ENCODE assay signal across 8 cellular contexts in the genomic region with DNA sequence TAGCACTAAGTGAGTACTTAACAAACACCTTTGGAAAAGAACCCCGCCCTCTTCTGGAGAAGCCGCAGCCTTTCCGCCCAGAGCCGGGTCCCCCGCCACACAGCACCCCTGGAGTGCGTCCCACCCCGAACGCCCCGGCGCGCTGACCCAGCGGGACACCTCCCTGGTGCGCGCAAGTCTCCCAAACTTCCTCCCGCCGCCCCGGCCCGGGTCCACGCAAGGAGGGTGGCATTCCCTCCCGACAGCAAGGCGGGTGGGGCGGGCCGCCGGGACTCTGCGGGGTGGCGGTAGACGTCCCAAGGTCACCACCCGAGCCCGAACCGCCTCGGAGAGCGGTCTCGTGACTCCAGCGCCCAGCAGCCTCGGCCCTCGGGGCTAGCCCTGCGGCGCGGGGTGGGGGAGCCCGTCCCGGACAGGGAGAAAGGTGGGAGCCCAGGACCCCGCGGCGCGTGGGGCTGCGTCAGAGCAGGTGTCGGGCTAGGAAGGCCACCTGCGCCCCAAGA. TPM values are rescaled to one million over a fixed set of nuclear protein-coding genes. Genes with fewer than 3 reads are reported as not detected.
DNase-seq lines count a peak whose midpoint lies in the region; ATAC-seq and TF ChIP-seq lines count a peak whose summit lies in the region.

No MANE protein-coding gene starts in this region.

- H3K4me3 Mint-ChIP-seq in progenitor cell of endocrine pancreas (ENCODE audit: low read depth) = peak overlapping the region; percentile 88

- H3K27ac ChIP-seq in Peyer's patch (peak overlapping the region; percentile 89 to 96 (median 91)), right atrium auricular region (peak overlapping the region; percentile 89 to 94)

- DNase-seq in BE2C (peak; percentile 10), Peyer's patch (peak; percentile 41 to 80 (median 67)), amygdala (lab: John Stamatoyannopoulos, UW) (peak in 30 of 56 donors; percentile 8 to 63 (median 32)), right atrium auricular region (ENCODE audit: low spot score) (no peak), progenitor cell of endocrine pancreas (ENCODE audit: low spot score, unreplicated experiment) (peak; percentile 37), GF-D8 (lab: John Stamatoyannopoulos, UW) (no peak)

- TF ChIP-seq CTCF in BE2C (IDR thresholded peaks at IDR 0.05; ENCODE audit: low read depth, low read length) (no peak), Peyer's patch (IDR thresholded peaks at IDR 0.05) (no peak), right atrium auricular region (IDR thresholded peaks at IDR 0.05) (peak in 1 of 2 donors; percentile 35), progenitor cell of endocrine pancreas (IDR thresholded peaks at IDR 0.05; ENCODE audit: unreplicated experiment) (peak; percentile 24)

- no peak for TF ChIP-seq POLR2A in Peyer's patch (IDR thresholded peaks at IDR 0.05)

- H3K27me3 Mint-ChIP-seq in progenitor cell of endocrine pancreas = peaks cover 33% of the 10 kb centered on the region

- H3K9me3 ChIP-seq in BE2C = no peaks in the 10 kb centered on the region
- no peaks in the 10 kb centered on the region for H3K9me3 ChIP-seq in Peyer's patch
- no peaks in the 10 kb centered on the region for H3K9me3 ChIP-seq in right atrium auricular region

- H3K9me3 Mint-ChIP-seq in progenitor cell of endocrine pancreas (ENCODE audit: low read depth) = no peaks in the 10 kb centered on the region

- no peaks in the 10 kb centered on the region for H3K36me3 Mint-ChIP-seq in progenitor cell of endocrine pancreas (ENCODE audit: insufficient read depth)

- H3K4me1 ChIP-seq in BE2C (no peaks in the 10 kb centered on the region), Peyer's patch (peaks cover 0 to 17% (median 2%) of the 10 kb centered on the region in 4 donors), right atrium auricular region (peaks cover 0 to 33% of the 10 kb centered on the region in 2 donors)

- peak overlapping the region; percentile 76 for H3K4me3 ChIP-seq in BE2C (ENCODE audit: low read depth, low read length)
- H3K4me3 ChIP-seq in Peyer's patch = peak overlapping the region; percentile 89 to 100 (median 96)
- H3K4me3 ChIP-seq in right atrium auricular region = peak overlapping the region; percentile 85 to 93

- H3K27me3 ChIP-seq in BE2C (no peaks in the 10 kb centered on the region), Peyer's patch (no peaks in the 10 kb centered on the region), right atrium auricular region (no peaks in the 10 kb centered on the region)

- ATAC-seq in GM19025 (IDR thresholded peaks at IDR 0.05; ENCODE audit: low read depth, unreplicated experiment) (peak; percentile 23), HG03103 (IDR thresholded peaks at IDR 0.05; ENCODE audit: low read depth, unreplicated experiment) (peak; percentile 27)

- no peaks in the 10 kb centered on the region for H3K36me3 ChIP-seq in BE2C
- peaks cover 0 to 3% (median 0%) of the 10 kb centered on the region in 3 donors for H3K36me3 ChIP-seq in Peyer's patch
- H3K36me3 ChIP-seq in right atrium auricular region = peaks cover 3% of the 10 kb centered on the region

- peaks cover 10% of the 10 kb centered on the region for H3K4me1 Mint-ChIP-seq in progenitor cell of endocrine pancreas (ENCODE audit: low read depth)

- H3K27ac Mint-ChIP-seq in progenitor cell of endocrine pancreas = peak overlapping the region; percentile 64

RNA-seq across cellular contexts. Expression of a gene that starts 0.6 kb away (rescaled TPM):
- polyA plus RNA-seq in BE2C (2012; ENCODE audit: insufficient read depth, insufficient read length, low read depth) = 4.5 TPM
- total RNA-seq in Peyer's patch = 10 to 100 TPM; 47.0 to 59.3 (median 55.0) TPM
- 10 to 100 TPM; 17.1 to 18.7 TPM for total RNA-seq in right atrium auricular region
- total RNA-seq in progenitor cell of endocrine pancreas = 63.4 and 67.4 TPM in 2 replicates

Comparison
In these comparisons a context has a peak if more than half of its experiments do, and no peak if none do; other contexts are left out.
1. DNase-seq: peak in BE2C (single experiment), Peyer's patch (3 of 3), amygdala (30 of 56) and progenitor cell of endocrine pancreas (single experiment); none in right atrium auricular region (single experiment) and GF-D8 (single experiment).
2. Peak in every context shown above with its lines, with median percentiles within 50 percentile points of each other: H3K4me3 ChIP-seq.